In the genomic region with DNA sequence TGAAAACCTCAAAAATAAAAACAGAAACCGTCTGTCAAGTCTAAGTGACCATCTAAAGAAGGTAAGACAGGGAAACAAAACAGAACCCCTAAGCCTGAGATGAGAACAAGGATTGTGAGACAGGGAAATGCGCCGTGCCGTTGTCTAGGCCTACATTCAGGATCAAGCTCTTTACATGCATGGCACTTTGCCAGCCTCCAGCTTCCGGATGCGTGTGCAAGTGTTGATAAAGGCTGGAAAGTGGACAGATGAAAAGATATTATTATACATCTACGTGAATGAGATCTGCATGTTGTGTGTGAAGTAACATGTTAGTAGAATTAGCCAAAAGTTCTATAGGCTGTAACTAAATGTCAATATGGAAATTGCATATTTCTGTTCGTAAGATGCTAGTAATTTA, we compare ENCODE assay signal across 22 cellular contexts. TPM values are rescaled to one million over a fixed set of nuclear protein-coding genes. Genes with fewer than 3 reads are reported as not detected.
DNase-seq lines count a peak whose midpoint lies in the region; ATAC-seq, FAIRE-seq and TF ChIP-seq lines count a peak whose summit lies in the region.
"Had no signal": no experiment of that assay in that cellular context is flagged by ENCODE, and none has a peak within 500 bp of the region (broad histone marks: within the 10 kb centered on the region; RNA-seq: fewer than 3 reads in every experiment).

No MANE protein-coding gene starts in this region.

- H3K27ac ChIP-seq in endothelial cell of umbilical vein (ENCODE audit: insufficient read depth, low read depth, low read length) (peak overlapping the region; percentile 86), foreskin keratinocyte (no peak overlapping the region)
- H3K27ac ChIP-seq: neutrophil, Peyer's patch, tibial nerve had no signal

- ATAC-seq in GM21367 (IDR thresholded peaks at IDR 0.05; ENCODE audit: unreplicated experiment) (no peak), foreskin keratinocyte (no peak), HG02981 (IDR thresholded peaks at IDR 0.05; ENCODE audit: unreplicated experiment) (no peak)
- ATAC-seq: stimulated activated naive CD8-positive, alpha-beta T cell treated with anti-CD3 and anti-CD28 coated beads, Interleukin-15, Interleukin-2, amounts not matched to agents 100 U/mL and 50 U/mL, for 24 hours had no signal

- no peaks in the 10 kb centered on the region for H3K27me3 ChIP-seq in endothelial cell of umbilical vein (ENCODE audit: control insufficient read depth in 2 of 2, insufficient read depth in 2 of 2, low read length in 2 of 2)
- peaks cover 24% of the 10 kb centered on the region for H3K27me3 ChIP-seq in foreskin keratinocyte
- H3K27me3 ChIP-seq: neutrophil, Peyer's patch, tibial nerve had no signal

- H3K9ac ChIP-seq in endothelial cell of umbilical vein (replicated peaks; ENCODE audit: extremely low read depth, insufficient read depth, low read length) = peak overlapping the region; percentile 19

- POLR2A ChIA-PET in endothelial cell of umbilical vein (lab: Charles Lee) = no interaction called here

- peak overlapping the region; percentile 58 for H2AFZ ChIP-seq in endothelial cell of umbilical vein (ENCODE audit: low read depth, low read length)

- TF ChIP-seq CTCF in endothelial cell of umbilical vein (IDR thresholded peaks at IDR 0.05; ENCODE audit: extremely low read depth in 1 of 2, insufficient read depth in 1 of 2, low read depth in 1 of 2, low read length in 2 of 2) (no peak), foreskin keratinocyte (conservative IDR thresholded peaks at IDR 0.05) (no peak)

- peak; percentile 87 for FAIRE-seq in endothelial cell of umbilical vein (lab: Jason Lieb, UNC)

- DNase-seq in COLO668 (lab: John Stamatoyannopoulos, UW; ENCODE audit: unreplicated experiment) (peak; percentile 21), NCI-H1105 treated with DMSO at 0.1 percent for 48 hours (lab: John Stamatoyannopoulos, UW) (peak; percentile 55), SHP77 treated with DMSO at 0.1 percent for 48 hours (lab: John Stamatoyannopoulos, UW) (peak; percentile 17), endothelial cell of umbilical vein (ENCODE audit: low read depth, low spot score) (peak; percentile 94), Kasumi-1 (lab: John Stamatoyannopoulos, UW) (no peak), foreskin keratinocyte (no peak)
- DNase-seq: activated CD4-positive, CD25-positive, alpha-beta regulatory T cell treated with anti-CD3 and anti-CD28 coated beads, Interleukin-2, amount 50 U/mL, for 72 hours; activated CD8-positive, alpha-beta memory T cell treated with anti-CD3 and anti-CD28 coated beads for 24 hours; activated naive CD4-positive, alpha-beta T cell treated with anti-CD3 and anti-CD28 coated beads, Interleukin-2, amount 10 ng/mL, durations not matched to agents 7 days and 5 days; activated T-cell treated with anti-CD3 and anti-CD28 coated beads, Interleukin-2, amount 50 U/mL, for 48 hours; aorta; COR-L47; effector CD8-positive, alpha-beta T cell; NCI-H1694 treated with DMSO at 0.1 percent for 48 hours; NCI-H524 treated with DMSO at 0.1 percent for 48 hours; Peyer's patch; stimulated activated CD4-positive, alpha-beta T cell treated with anti-CD3 and anti-CD28 coated beads, Interleukin-4, amount 100 ng/mL, for 1 hour; stimulated activated naive CD8-positive, alpha-beta T cell treated with anti-CD3 and anti-CD28 coated beads, Interleukin-15, Interleukin-2, amounts not matched to agents 100 U/mL and 50 U/mL, for 24 hours had no signal

- H3K4me2 ChIP-seq in endothelial cell of umbilical vein (ENCODE audit: insufficient read depth, low read length) = peak overlapping the region; percentile 56

- no peaks in the 10 kb centered on the region for H3K9me1 ChIP-seq in endothelial cell of umbilical vein (replicated peaks; ENCODE audit: control insufficient read depth, extremely low read depth, insufficient read depth, low read length)

- peaks cover 10 to 14% of the 10 kb centered on the region in 2 experiments for H3K36me3 ChIP-seq in endothelial cell of umbilical vein (ENCODE audit: control insufficient read depth in 2 of 2, extremely low read depth in 1 of 2, insufficient read depth in 2 of 2, low read length in 2 of 2)
- H3K36me3 ChIP-seq: neutrophil, Peyer's patch had no signal

- H3K4me3 ChIP-seq in endothelial cell of umbilical vein (replicated peaks in 1 of 3; ENCODE audit: insufficient read depth in 1 of 3, low read depth in 1 of 3, low read length in 3 of 3) = no peak overlapping the region
- H3K4me3 ChIP-seq: Peyer's patch, tibial nerve had no signal

- H3K4me1 ChIP-seq in endothelial cell of umbilical vein (ENCODE audit: control insufficient read depth, extremely low read depth, insufficient read depth, low read length) = peaks cover 28% of the 10 kb centered on the region
- H3K4me1 ChIP-seq in foreskin keratinocyte = no peaks in the 10 kb centered on the region

- no peaks in the 10 kb centered on the region for H3K9me3 ChIP-seq in endothelial cell of umbilical vein (replicated peaks; ENCODE audit: control insufficient read depth, insufficient read depth, low read length)
- H3K9me3 ChIP-seq: neutrophil, Peyer's patch, tibial nerve had no signal

- CTCF ChIA-PET in endothelial cell of umbilical vein (lab: Charles Lee) = interaction anchor here (0.7 to 1.6 kb wide), 7 partner anchors 11 to 133 kb away, joined by 3 to 4 read pairs (median 3); no protein-coding TSS in a partner anchor

- dilution Hi-C loops in endothelial cell of umbilical vein (cut with MboI; ENCODE audit: extremely low pct_ligation_motif_present, low sequenced_read_pairs) = no loop called here

- no TSS peak for BruUV-seq in endothelial cell of umbilical vein (replicated peaks; lab: Mats Ljungman, UMichigan)

- intact Hi-C loops in endothelial cell of umbilical vein (cut with micrococcal nuclease) = loop anchor here (1.0 kb wide), 1 partner anchor 51 kb away; no protein-coding TSS in a partner anchor

- peak; percentile 31 for TF ChIP-seq POLR2A in endothelial cell of umbilical vein (IDR thresholded peaks at IDR 0.05; ENCODE audit: low read depth, low read length)

- no peaks in the 10 kb centered on the region for H3K79me2 ChIP-seq in endothelial cell of umbilical vein (ENCODE audit: control insufficient read depth, insufficient read depth, low read length)

- H4K20me1 ChIP-seq in endothelial cell of umbilical vein (replicated peaks; ENCODE audit: control insufficient read depth, extremely low read depth, insufficient read depth, low read length) = no peaks in the 10 kb centered on the region

TF ChIP-seq in endothelial cell of umbilical vein, 7 proteins besides CTCF, POLR2A, EP300 and RAD21:
- TF ChIP-seq FOS (IDR thresholded peaks at IDR 0.05; ENCODE audit: borderline replicate concordance, insufficient read depth, low read length) = no peak
- TF ChIP-seq JUN (IDR thresholded peaks at IDR 0.05; ENCODE audit: borderline replicate concordance, insufficient read depth, insufficient read length, low read depth) = no peak
- TF ChIP-seq MYC (IDR thresholded peaks at IDR 0.05; ENCODE audit: low read depth, low read length) = no peak
- TF ChIP-seq GATA2 (IDR thresholded peaks at IDR 0.05; ENCODE audit: insufficient read depth, insufficient read length, low read depth, low read length) = peak; percentile 89
- peak; percentile 76 for TF ChIP-seq POLR2AphosphoS5 (IDR thresholded peaks at IDR 0.05; ENCODE audit: insufficient read depth, low read depth, low read length)
- no peak for TF ChIP-seq EZH2 (IDR thresholded peaks at IDR 0.05; ENCODE audit: borderline replicate concordance, low read depth, low read length, severe bottlenecking)
- TF ChIP-seq, protein P1, sequence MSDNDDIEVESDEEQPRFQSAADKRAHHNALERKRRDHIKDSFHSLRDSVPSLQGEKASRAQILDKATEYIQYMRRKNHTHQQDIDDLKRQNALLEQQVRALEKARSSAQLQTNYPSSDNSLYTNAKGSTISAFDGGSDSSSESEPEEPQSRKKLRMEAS (IDR thresholded peaks at IDR 0.05; ENCODE audit: insufficient read depth, insufficient read length) = no peak

RNA-seq across cellular contexts. Expression of a gene that starts 28.6 kb away (rescaled TPM):
- total RNA-seq in endothelial cell of umbilical vein (21.5 and 22.1 TPM in 2 replicates), foreskin keratinocyte (28.1 and 36.1 TPM in 2 replicates)
- polyA plus RNA-seq in endothelial cell of umbilical vein (12.2 and 17.6 TPM in 2 replicates), foreskin keratinocyte (9.8 and 10.2 TPM in 2 replicates)
- polyA plus RNA-seq in endothelial cell of umbilical vein (2011; cell fraction: cytosol; rRNA removed) = 14.3 and 14.6 TPM in 2 replicates
- 38.5 and 50.6 TPM in 2 replicates for polyA plus RNA-seq in endothelial cell of umbilical vein (2011; cell fraction: nucleus; rRNA removed)
- 21.9 and 32.9 TPM in 2 replicates for polyA plus RNA-seq in endothelial cell of umbilical vein (2012)
- polyA minus RNA-seq in endothelial cell of umbilical vein = 25.9 and 35.4 TPM in 2 replicates
- polyA minus RNA-seq in endothelial cell of umbilical vein (2011; cell fraction: cytosol; rRNA and poly(A)+ RNA removed) = 3.8 TPM
- 22.7 and 38.3 TPM in 2 replicates for polyA minus RNA-seq in endothelial cell of umbilical vein (2011; cell fraction: nucleus; rRNA and poly(A)+ RNA removed)

Comparison
In these comparisons a context has a peak if more than half of its experiments do, and no peak if none do; other contexts are left out.
1. DNase-seq: peak in COLO668 (single experiment), NCI-H1105 treated with DMSO at 0.1 percent for 48 hours (single experiment), SHP77 treated with DMSO at 0.1 percent for 48 hours (single experiment) and endothelial cell of umbilical vein (single experiment); none in Kasumi-1 (0 of 2) and foreskin keratinocyte (0 of 2).